ENCODE assay signal across 29 cellular contexts in the genomic region with DNA sequence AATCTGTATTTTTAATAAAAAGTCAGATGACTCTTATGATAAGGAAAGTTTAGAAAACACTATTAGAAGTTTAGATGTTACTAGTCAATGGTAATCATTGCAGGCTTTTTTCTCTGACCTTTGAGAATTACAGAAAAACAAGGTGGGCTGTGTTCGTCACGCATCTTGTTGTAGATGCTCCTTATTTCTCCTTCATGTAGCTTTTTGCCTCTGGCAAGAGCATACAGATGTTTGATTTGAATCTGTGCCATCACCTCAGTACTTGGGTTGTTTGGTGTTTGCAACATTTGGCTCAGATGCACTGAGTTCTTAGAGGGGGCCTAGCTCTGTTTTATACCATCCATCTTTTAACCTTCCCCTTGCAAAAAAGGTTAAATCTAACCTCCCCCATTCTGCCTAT. TPM values are rescaled to one million over a fixed set of nuclear protein-coding genes. Genes with fewer than 3 reads are reported as not detected.
"Had no signal": no experiment of that assay in that cellular context is flagged by ENCODE, and none has a peak within 500 bp of the region (broad histone marks: within the 10 kb centered on the region; RNA-seq: fewer than 3 reads in every experiment).

No MANE protein-coding gene starts in this region.

- H3K9me3 ChIP-seq: Peyer's patch, SJSA1 had no signal

- H3K36me3 ChIP-seq: brain microvascular endothelial cell, cardiac muscle cell, Peyer's patch, SJSA1 had no signal

- H3K27me3 Mint-ChIP-seq: activated CD4-positive, alpha-beta memory T cell treated with anti-CD3 and anti-CD28 coated beads for 36 hours; activated CD4-positive, alpha-beta T cell treated with anti-CD3 and anti-CD28 coated beads, Interleukin-2, amount 10 ng/mL, durations not matched to agents 24 days and 14 days; activated naive CD8-positive, alpha-beta T cell; activated T-helper 17 cell treated with anti-CD3 and anti-CD28 coated beads, Interleukin-2, amount 50 U/mL, for 72 hours; T-helper 17 cell had no signal

- H3K27ac ChIP-seq: brain microvascular endothelial cell, cardiac muscle cell, KMS-11, Peyer's patch, RWPE1, SJSA1 had no signal

- H3K36me3 Mint-ChIP-seq: activated CD4-positive, alpha-beta memory T cell treated with anti-CD3 and anti-CD28 coated beads for 36 hours; activated naive CD8-positive, alpha-beta T cell; WTC11 had no signal

- H3K4me1 Mint-ChIP-seq: activated CD4-positive, alpha-beta T cell treated with anti-CD3 and anti-CD28 coated beads, Interleukin-2, amount 10 ng/mL, durations not matched to agents 24 days and 14 days; activated T-helper 17 cell treated with anti-CD3 and anti-CD28 coated beads, Interleukin-2, amount 50 U/mL, for 72 hours; T-helper 17 cell had no signal

- H3K27ac Mint-ChIP-seq: activated CD4-positive, alpha-beta memory T cell treated with anti-CD3 and anti-CD28 coated beads for 36 hours; activated CD4-positive, alpha-beta T cell treated with anti-CD3 and anti-CD28 coated beads, Interleukin-2, amount 10 ng/mL, durations not matched to agents 24 days and 14 days; activated naive CD4-positive, alpha-beta T cell treated with anti-CD3 and anti-CD28 coated beads for 36 hours; activated naive CD8-positive, alpha-beta T cell; activated T-helper 17 cell treated with anti-CD3 and anti-CD28 coated beads, Interleukin-2, amount 50 U/mL, for 72 hours; T-helper 17 cell; WTC11 had no signal

- DNase-seq: activated CD4-positive, alpha-beta memory T cell treated with anti-CD3 and anti-CD28 coated beads for 36 hours; activated CD4-positive, alpha-beta T cell treated with anti-CD3 and anti-CD28 coated beads, Interleukin-2, amount 10 ng/mL, durations not matched to agents 24 days and 14 days; activated CD4-positive, CD25-positive, alpha-beta regulatory T cell treated with anti-CD3 and anti-CD28 coated beads, Interleukin-2, amount 50 U/mL, for 72 hours; activated CD8-positive, alpha-beta memory T cell treated with anti-CD3 and anti-CD28 coated beads for 24 hours; activated gamma-delta T cell; activated naive CD4-positive, alpha-beta T cell treated with anti-CD3 and anti-CD28 coated beads for 36 hours; activated T-cell treated with anti-CD3 and anti-CD28 coated beads, Interleukin-2, amount 50 U/mL, for 4 hours; brain microvascular endothelial cell; NCI-H1105; NCI-H1436; NCI-H1694 treated with DMSO at 0.1 percent for 48 hours; NCI-H2081 treated with DMSO at 0.1 percent for 48 hours; NCI-H526; NCI-H82; Peyer's patch; SHP77; T-helper 17 cell; T-helper 9 cell had no signal

- H3K9ac ChIP-seq: KMS-11 had no signal

- H3K9me3 Mint-ChIP-seq: activated CD4-positive, alpha-beta T cell treated with anti-CD3 and anti-CD28 coated beads, Interleukin-2, amount 10 ng/mL, durations not matched to agents 24 days and 14 days; activated T-helper 17 cell treated with anti-CD3 and anti-CD28 coated beads, Interleukin-2, amount 50 U/mL, for 72 hours; WTC11 had no signal

- FAIRE-seq: colon had no signal

- H3K4me3 Mint-ChIP-seq: activated CD4-positive, alpha-beta memory T cell treated with anti-CD3 and anti-CD28 coated beads for 36 hours; activated CD4-positive, alpha-beta T cell treated with anti-CD3 and anti-CD28 coated beads, Interleukin-2, amount 10 ng/mL, durations not matched to agents 24 days and 14 days; activated naive CD4-positive, alpha-beta T cell treated with anti-CD3 and anti-CD28 coated beads for 36 hours; activated naive CD8-positive, alpha-beta T cell; activated T-cell treated with anti-CD3 and anti-CD28 coated beads, Interleukin-2, amount 50 U/mL, for 4 hours; activated T-helper 17 cell treated with anti-CD3 and anti-CD28 coated beads, Interleukin-2, amount 50 U/mL, for 72 hours; T-helper 17 cell; WTC11 had no signal

- H3K27me3 ChIP-seq: brain microvascular endothelial cell, cardiac muscle cell, Peyer's patch, SJSA1 had no signal

- H3K4me3 ChIP-seq: cardiac muscle cell, Peyer's patch, SJSA1 had no signal

- H3K4me1 ChIP-seq: Peyer's patch, SJSA1 had no signal

- H3K4me2 ChIP-seq: KMS-11 had no signal

RNA-seq across cellular contexts. Expression of a gene that starts 11.5 kb away (rescaled TPM):
- total RNA-seq: activated CD4-positive, alpha-beta memory T cell treated with anti-CD3 and anti-CD28 coated beads for 36 hours; activated CD4-positive, alpha-beta T cell treated with anti-CD3 and anti-CD28 coated beads, Interleukin-2, amount 10 ng/mL, durations not matched to agents 24 days and 14 days; activated naive CD4-positive, alpha-beta T cell treated with anti-CD3 and anti-CD28 coated beads for 36 hours; activated T-cell treated with anti-CD3 and anti-CD28 coated beads, Interleukin-2, amount 50 U/mL, for 4 hours; activated T-helper 17 cell treated with anti-CD3 and anti-CD28 coated beads, Interleukin-2, amount 50 U/mL, for 72 hours; cardiac muscle cell; MCF 10A; NCI-H460; Peyer's patch; SJSA1; T-helper 17 cell; WTC11 had no signal
- polyA plus RNA-seq: adipose tissue, cardiac muscle cell had no signal
